Comparison of ENCODE assay signal across 8 cellular contexts in genomic region chr2:42722328-42723190, GRCh38. TPM values are rescaled to one million over a fixed set of nuclear protein-coding genes. Genes with fewer than 3 reads are reported as not detected.
DNase-seq lines count a peak whose midpoint lies in the region; ATAC-seq and TF ChIP-seq lines count a peak whose summit lies in the region.

No MANE protein-coding gene starts in this region.

- H3K9me3 Mint-ChIP-seq in type B pancreatic cell: no peaks in the 10 kb centered on the region
- H3K9me3 Mint-ChIP-seq in naive thymus-derived CD8-positive, alpha-beta T cell: no peaks in the 10 kb centered on the region

- POLR2A ChIA-PET in naive thymus-derived CD8-positive, alpha-beta T cell (lab: Charles Lee): no interaction called here

- peaks cover 3% of the 10 kb centered on the region for H3K36me3 Mint-ChIP-seq in type B pancreatic cell
- peaks cover 0 to 47% (median 27%) of the 10 kb centered on the region in 3 donors for H3K36me3 Mint-ChIP-seq in naive thymus-derived CD8-positive, alpha-beta T cell

- peak overlapping the region; percentile 30 for H3K27ac Mint-ChIP-seq in type B pancreatic cell
- H3K27ac Mint-ChIP-seq in naive thymus-derived CD8-positive, alpha-beta T cell: no peak overlapping the region

- in situ Hi-C loops in GM13976 (cut with MboI; ENCODE audit: low sequenced_read_pairs, unreplicated experiment): no loop called here

- H3K4me1 Mint-ChIP-seq in type B pancreatic cell (ENCODE audit: unreplicated experiment): peaks cover 10% of the 10 kb centered on the region
- peaks cover 0 to 2% (median 0%) of the 10 kb centered on the region in 4 donors for H3K4me1 Mint-ChIP-seq in naive thymus-derived CD8-positive, alpha-beta T cell

- ATAC-seq in HG02623 (IDR thresholded peaks at IDR 0.05; ENCODE audit: unreplicated experiment): peak; percentile 93
- ATAC-seq in naive thymus-derived CD8-positive, alpha-beta T cell: no peak

- DNase-seq in A172 (ENCODE audit: low spot score) (peak; percentile 62), GM13976 (ENCODE audit: low spot score) (peak; percentile 66), NCI-H2029 (lab: John Stamatoyannopoulos, UW) (peak; percentile 57), astrocyte of the hippocampus (ENCODE audit: low read depth, low spot score) (peak; percentile 93), kidney glomerular epithelial cell (lab: John Stamatoyannopoulos, UW) (peak; percentile 66), type B pancreatic cell (ENCODE audit: extremely low spot score, unreplicated experiment) (no peak)
- no peak for DNase-seq in naive thymus-derived CD8-positive, alpha-beta T cell

- H3K27me3 Mint-ChIP-seq in type B pancreatic cell: no peaks in the 10 kb centered on the region
- no peaks in the 10 kb centered on the region for H3K27me3 Mint-ChIP-seq in naive thymus-derived CD8-positive, alpha-beta T cell

- H3K4me3 Mint-ChIP-seq in type B pancreatic cell: no peak overlapping the region
- no peak overlapping the region for H3K4me3 Mint-ChIP-seq in naive thymus-derived CD8-positive, alpha-beta T cell

- TF ChIP-seq CTCF in GM13976 (IDR thresholded peaks at IDR 0.05; ENCODE audit: borderline replicate concordance, control extremely low read depth, extremely low read depth, insufficient read depth, missing control alignments): no peak
- no peak for TF ChIP-seq CTCF in type B pancreatic cell (conservative IDR thresholded peaks at IDR 0.05)

RNA-seq across cellular contexts. Expression of gene OXER1, which starts 41.4 kb away (rescaled TPM):
- not detected in 2 replicates for total RNA-seq in A172 (2014; rRNA removed; shearing (Covaris generic))
- 2.3 and 2.8 TPM in 2 replicates for total RNA-seq in type B pancreatic cell (ENCODE audit: low replicate concordance)
- total RNA-seq in naive thymus-derived CD8-positive, alpha-beta T cell: under 1 TPM in 1 of 2 experiments, not detected in 1; 0.22 TPM
- polyA plus RNA-seq in naive thymus-derived CD8-positive, alpha-beta T cell: under 1 TPM in 2 of 3 donors, not detected in 1; 0.20 to 0.22 TPM

Comparison
In these comparisons a context has a peak if more than half of its experiments do, and no peak if none do; other contexts are left out.
1. DNase-seq: peak in A172 (single experiment), GM13976 (single experiment), NCI-H2029 (single experiment), astrocyte of the hippocampus (single experiment) and kidney glomerular epithelial cell (single experiment); none in type B pancreatic cell (single experiment) and naive thymus-derived CD8-positive, alpha-beta T cell (0 of 10).